Comparison of ENCODE assay signal across 8 cellular contexts in genomic region chr2:95166065-95166763, GRCh38. TPM values are rescaled to one million over a fixed set of nuclear protein-coding genes. Genes with fewer than 3 reads are reported as not detected.
DNase-seq lines count a peak whose midpoint lies in the region; ATAC-seq and TF ChIP-seq lines count a peak whose summit lies in the region.

No MANE protein-coding gene starts in this region.

- H3K4ac ChIP-seq in IMR-90 (ENCODE audit: low read depth, low read length), result peak overlapping the region; percentile 89

- H2AK9ac ChIP-seq in IMR-90 (replicated peaks; ENCODE audit: low read depth, low read length, poor library complexity), result peak overlapping the region; percentile 68

- H3K27me3 Mint-ChIP-seq in dendritic cell treated with granulocyte-macrophage colony-stimulating factor and Interleukin-4, amounts not matched to agents 40 ng/mL and 50 ng/mL, for 4 days, result no peaks in the 10 kb centered on the region
- H3K27me3 Mint-ChIP-seq in naive B cell, result no peaks in the 10 kb centered on the region

- H2BK5ac ChIP-seq in IMR-90 (ENCODE audit: low read depth, low read length, poor library complexity, severe bottlenecking), result peak overlapping the region; percentile 79

- peak overlapping the region; percentile 95 for H3K9ac ChIP-seq in IMR-90 (ENCODE audit: low read depth, low read length)

- no peak for TF ChIP-seq CTCF in A673 (conservative IDR thresholded peaks at IDR 0.05; ENCODE audit: low read depth, low read length)
- no peak for TF ChIP-seq CTCF in IMR-90 (conservative IDR thresholded peaks at IDR 0.05; ENCODE audit: low read depth, low read length)
- no peak for TF ChIP-seq CTCF in GM13977 (IDR thresholded peaks at IDR 0.05; ENCODE audit: extremely low read depth, insufficient read depth, missing control alignments)

- H4K8ac ChIP-seq in IMR-90 (ENCODE audit: low read depth in 2 of 2, low read length in 2 of 2), result peak overlapping the region; percentile 95

- H3K9me3 ChIP-seq in A673 (ENCODE audit: low read depth, low read length, poor library complexity, severe bottlenecking), result no peaks in the 10 kb centered on the region
- no peaks in the 10 kb centered on the region for H3K9me3 ChIP-seq in IMR-90 (ENCODE audit: control insufficient read depth, insufficient read depth, low read length)

- no peak overlapping the region for H2BK15ac ChIP-seq in IMR-90 (ENCODE audit: low read depth, low read length)

- 72% methylated on average over 2 of the region's 16 CpGs; no CpG with 5 or more reads in 1 of the 2 experiments for WGBS in IMR-90 (ENCODE audit: extremely low coverage in 2 of 2, insufficient read length in 1 of 2), 2 experiments

- H3K18ac ChIP-seq in IMR-90 (ENCODE audit: low read depth, low read length), result no peak overlapping the region

- H2AFZ ChIP-seq in IMR-90 (replicated peaks; ENCODE audit: low read length, poor library complexity), result peak overlapping the region; percentile 100

- intact Hi-C loops in A673 (cut with micrococcal nuclease; ENCODE audit: unreplicated experiment) (loop anchor here (5.0 kb wide), 2 partner anchors 41 to 49 kb away; partner anchors contain the start of gene ZNF892), IMR-90 (cut with micrococcal nuclease) (loop anchor here (5.0 kb wide), 2 partner anchors 41 to 44 kb away; partner anchors contain the start of genes MRPS5 and ZNF892)
- intact Hi-C loops in dendritic cell treated with granulocyte-macrophage colony-stimulating factor and Interleukin-4, amounts not matched to agents 40 ng/mL and 50 ng/mL, for 4 days (cut with micrococcal nuclease), result no loop called here

- H3K23ac ChIP-seq in IMR-90 (ENCODE audit: low read depth, low read length), result peak overlapping the region; percentile 91

- peak overlapping the region; percentile 37; the same call in 1 of the 2 replicates for H3K56ac ChIP-seq in IMR-90 (ENCODE audit: extremely low read depth, insufficient read depth, low read length)

- dilution Hi-C loops in IMR-90 (cut with HindIII; ENCODE audit: low sequenced_read_pairs, unreplicated experiment), result no loop called here

- H3K4me3 ChIP-seq in A673 (ENCODE audit: low read depth, low read length, poor library complexity, severe bottlenecking), result peak overlapping the region; percentile 88
- H3K4me3 ChIP-seq in IMR-90 (ENCODE audit: insufficient read depth, low read depth, low read length), result peak overlapping the region; percentile 77

- H3K9me1 ChIP-seq in IMR-90 (ENCODE audit: insufficient read depth, low read length), result no peaks in the 10 kb centered on the region

- ATAC-seq in GM19035 (IDR thresholded peaks at IDR 0.05; ENCODE audit: unreplicated experiment) (peak; percentile 4), IMR-90 (ENCODE audit: low read depth) (peak; percentile 25), naive B cell (ENCODE audit: low read depth in 2 of 2) (peak in 1 of 2 donors; percentile 1)

- peaks cover 17% of the 10 kb centered on the region for H3K36me3 Mint-ChIP-seq in dendritic cell treated with granulocyte-macrophage colony-stimulating factor and Interleukin-4, amounts not matched to agents 40 ng/mL and 50 ng/mL, for 4 days (ENCODE audit: low read depth)
- H3K36me3 Mint-ChIP-seq in naive B cell, result no peaks in the 10 kb centered on the region

- H4K5ac ChIP-seq in IMR-90 (ENCODE audit: low read depth, low read length), result peak overlapping the region; percentile 88

- TF ChIP-seq RAD21 in IMR-90 (IDR thresholded peaks at IDR 0.05; ENCODE audit: low read length), result no peak

- H3K4me2 ChIP-seq in IMR-90 (ENCODE audit: low read depth, low read length), result peak overlapping the region; percentile 94

- H4K91ac ChIP-seq in IMR-90 (ENCODE audit: insufficient read depth, low read depth, low read length), result peak overlapping the region; percentile 69; the same call in 1 of the 2 replicates

- peaks cover 23% of the 10 kb centered on the region for H3K4me1 Mint-ChIP-seq in dendritic cell treated with granulocyte-macrophage colony-stimulating factor and Interleukin-4, amounts not matched to agents 40 ng/mL and 50 ng/mL, for 4 days (ENCODE audit: low read depth)
- peaks cover 19 to 37% (median 25%) of the 10 kb centered on the region in 3 donors for H3K4me1 Mint-ChIP-seq in naive B cell

- H3K27me3 ChIP-seq in A673 (replicated peaks; ENCODE audit: insufficient read depth, low read depth, low read length, poor library complexity) (no peaks in the 10 kb centered on the region), IMR-90 (ENCODE audit: control insufficient read depth, insufficient read depth, low read length) (no peaks in the 10 kb centered on the region)

- H2BK120ac ChIP-seq in IMR-90 (ENCODE audit: low read depth, low read length), result no peak overlapping the region

- H3K4me1 ChIP-seq in A673 (ENCODE audit: insufficient read depth, low read length, poor library complexity, severe bottlenecking) (peaks cover 6% of the 10 kb centered on the region), IMR-90 (ENCODE audit: control insufficient read depth, insufficient read depth, low read length) (no peaks in the 10 kb centered on the region)

- H3K36me3 ChIP-seq in A673 (ENCODE audit: insufficient read depth, low read length, poor library complexity, severe bottlenecking), result no peaks in the 10 kb centered on the region
- no peaks in the 10 kb centered on the region for H3K36me3 ChIP-seq in IMR-90 (ENCODE audit: control insufficient read depth, insufficient read depth, low read length)

- CTCF ChIA-PET in A673 (lab: Charles Lee) (no interaction called here), IMR-90 (lab: Yijun Ruan, JAX) (no interaction called here)

- peak overlapping the region; percentile 41; the same call in 1 of the 2 replicates for H2AK5ac ChIP-seq in IMR-90 (ENCODE audit: low read depth, low read length)

- BruUV-seq in A673 (replicated peaks; lab: Mats Ljungman, UMichigan) (TSS peak; percentile 73), IMR-90 (replicated peaks; lab: Mats Ljungman, UMichigan) (no TSS peak)

- H3K27ac ChIP-seq in A673 (ENCODE audit: low read depth, low read length, poor library complexity, severe bottlenecking), result peak overlapping the region; percentile 92
- peak overlapping the region; percentile 81 for H3K27ac ChIP-seq in IMR-90 (ENCODE audit: insufficient read depth, low read length)

- H3K79me1 ChIP-seq in IMR-90 (ENCODE audit: low read depth in 1 of 2, low read length in 2 of 2), result peaks cover 19 to 24% of the 10 kb centered on the region in 2 experiments

- H3K4me3 Mint-ChIP-seq in dendritic cell treated with granulocyte-macrophage colony-stimulating factor and Interleukin-4, amounts not matched to agents 40 ng/mL and 50 ng/mL, for 4 days, result peak overlapping the region; percentile 97
- H3K4me3 Mint-ChIP-seq in naive B cell, result peak overlapping the region; percentile 99 to 100 (median 100)

- no peak overlapping the region for H2BK20ac ChIP-seq in IMR-90 (ENCODE audit: low read depth, low read length)

- POLR2A ChIA-PET in A673 (lab: Charles Lee; ENCODE audit: low non-redundant PET), result no interaction called here
- POLR2A ChIA-PET in IMR-90 (lab: Charles Lee; ENCODE audit: unreplicated experiment), result no interaction called here

- peak overlapping the region; percentile 92 for H3K27ac Mint-ChIP-seq in dendritic cell treated with granulocyte-macrophage colony-stimulating factor and Interleukin-4, amounts not matched to agents 40 ng/mL and 50 ng/mL, for 4 days
- H3K27ac Mint-ChIP-seq in naive B cell, result peak overlapping the region; percentile 97 to 99 (median 98)

- no peak for TF ChIP-seq POLR2A in IMR-90 (IDR thresholded peaks at IDR 0.05; ENCODE audit: low read depth, low read length)

- H3K14ac ChIP-seq in IMR-90 (replicated peaks; ENCODE audit: low read depth, low read length), result peak overlapping the region; percentile 72

- in situ Hi-C loops in IMR-90 (cut with MboI; ENCODE audit: low sequenced_read_pairs) (no loop called here), GM13977 (cut with MboI; ENCODE audit: low pct_unique_long_range_greater_than_20kb, low sequenced_read_pairs, unreplicated experiment) (no loop called here)

- peaks cover 4% of the 10 kb centered on the region for H3K9me3 Mint-ChIP-seq in dendritic cell treated with granulocyte-macrophage colony-stimulating factor and Interleukin-4, amounts not matched to agents 40 ng/mL and 50 ng/mL, for 4 days
- no peaks in the 10 kb centered on the region for H3K9me3 Mint-ChIP-seq in naive B cell

- DNase-seq in A673 (ENCODE audit: low spot score) (no peak), IMR-90 (no peak), naive B cell (no peak), GM13977 (ENCODE audit: low spot score) (no peak), Ammon's horn (ENCODE audit: low spot score) (no peak), medulla oblongata (ENCODE audit: extremely low spot score) (no peak)

- H4K20me1 ChIP-seq in IMR-90 (ENCODE audit: insufficient read depth, low read length), result no peaks in the 10 kb centered on the region

TF ChIP-seq in IMR-90, 13 proteins besides CTCF, POLR2A, EP300 and RAD21:
- TF ChIP-seq RFX5 (IDR thresholded peaks at IDR 0.05; ENCODE audit: low read depth, low read length), result no peak
- peak; percentile 47; the same call in 1 of the 2 replicates for TF ChIP-seq CEBPB (IDR thresholded peaks at IDR 0.05; ENCODE audit: low read depth, low read length)
- no peak for TF ChIP-seq CHD1 (IDR thresholded peaks at IDR 0.05; ENCODE audit: low read depth, low read length)

RNA-seq across cellular contexts. Expression of gene ZNF2, which starts 0.6 kb away (rescaled TPM):
- total RNA-seq in A673 (2021), result 4.6 and 5.6 TPM in 2 replicates
- total RNA-seq in IMR-90 (2012; rRNA removed), result 7.3 and 7.8 TPM in 2 replicates
- 1.3 and 2.7 TPM in 2 replicates for polyA plus RNA-seq in IMR-90 (2012; rRNA removed)
- polyA plus RNA-seq in IMR-90 (2012; cell fraction: cytosol; rRNA removed), result 0.75 and 1.4 TPM in 2 replicates
- 1.5 and 2.9 TPM in 2 replicates for polyA plus RNA-seq in IMR-90 (2012; cell fraction: nucleus; rRNA removed; ENCODE audit: low replicate concordance)
- polyA plus RNA-seq in naive B cell (ENCODE audit: low read depth in 6 of 6), result 1 to 10 TPM; 2.4 to 7.3 (median 3.4) TPM

RNA-seq across cellular contexts. Expression of gene ZNF514, which starts 6.6 kb away (rescaled TPM):
- total RNA-seq in A673 (2021) (14.4 and 17.0 TPM in 2 replicates), IMR-90 (2012; rRNA removed) (6.5 and 7.2 TPM in 2 replicates)
- polyA plus RNA-seq in IMR-90 (2012; rRNA removed) (4.4 and 5.3 TPM in 2 replicates), naive B cell (ENCODE audit: low read depth in 6 of 6) (10 to 100 TPM in 3 of 6 donors, 1 to 10 TPM in 3; 6.7 to 11.2 (median 8.9) TPM)
- polyA plus RNA-seq in IMR-90 (2012; cell fraction: cytosol; rRNA removed), result 0.96 and 1.4 TPM in 2 replicates
- 6.5 and 29.3 TPM in 2 replicates for polyA plus RNA-seq in IMR-90 (2012; cell fraction: nucleus; rRNA removed; ENCODE audit: low replicate concordance)

RNA-seq across cellular contexts. Expression of gene ZNF892, which starts 41.1 kb away (rescaled TPM):
- total RNA-seq in A673 (2021) (7.2 and 8.2 TPM in 2 replicates), IMR-90 (2012; rRNA removed) (2.2 and 2.7 TPM in 2 replicates)
- polyA plus RNA-seq in IMR-90 (2012; rRNA removed) (0.46 and 0.49 TPM in 2 replicates), naive B cell (ENCODE audit: low read depth in 6 of 6) (1 to 10 TPM in 2 of 6 donors, under 1 TPM in 3, not detected in 1; 0.25 to 1.3 (median 0.58) TPM)
- 0.33 and 1.6 TPM in 2 replicates for polyA plus RNA-seq in IMR-90 (2012; cell fraction: cytosol; rRNA removed)
- 0.22 and 0.57 TPM in 2 replicates for polyA plus RNA-seq in IMR-90 (2012; cell fraction: nucleus; rRNA removed; ENCODE audit: low replicate concordance)

RNA-seq across cellular contexts. Expression of gene MRPS5, which starts 44.6 kb away (rescaled TPM):
- 99.7 and 103 TPM in 2 replicates for total RNA-seq in A673 (2021)
- 27.6 and 35.8 TPM in 2 replicates for total RNA-seq in IMR-90 (2012; rRNA removed)
- 42.5 and 44.1 TPM in 2 replicates for polyA plus RNA-seq in IMR-90 (2012; rRNA removed)
- polyA plus RNA-seq in IMR-90 (2012; cell fraction: cytosol; rRNA removed), result 24.9 and 28.4 TPM in 2 replicates
- polyA plus RNA-seq in IMR-90 (2012; cell fraction: nucleus; rRNA removed; ENCODE audit: low replicate concordance), result 49.4 and 110 TPM in 2 replicates
- polyA plus RNA-seq in naive B cell (ENCODE audit: low read depth in 6 of 6), result 10 to 100 TPM; 28.5 to 48.2 (median 35.3) TPM
